Comparison of ENCODE assay signal across 12 cellular contexts in genomic region chr2:101204400-101205095, GRCh38. TPM values are rescaled to one million over a fixed set of nuclear protein-coding genes. Genes with fewer than 3 reads are reported as not detected.
DNase-seq lines count a peak whose midpoint lies in the region; ATAC-seq and TF ChIP-seq lines count a peak whose summit lies in the region.
"Had no signal": no experiment of that assay in that cellular context is flagged by ENCODE, and none has a peak within 500 bp of the region (broad histone marks: within the 10 kb centered on the region; RNA-seq: fewer than 3 reads in every experiment).

No MANE protein-coding gene starts in this region.

- TF ChIP-seq POLR2A in lower leg skin (IDR thresholded peaks at IDR 0.05), result no peak

- intact Hi-C loops in tibial artery (cut with DNase I; ENCODE audit: low total_unique reads), result no loop called here
- intact Hi-C loops in lower leg skin (cut with DNase I; ENCODE audit: low total_unique reads), result no loop called here

- H3K27ac ChIP-seq in tibial artery, result no peak overlapping the region
- H3K27ac ChIP-seq: psoas muscle had no signal

- peaks cover 2% of the 10 kb centered on the region for H3K27me3 Mint-ChIP-seq in HFFc6 (ENCODE audit: insufficient read depth)
- no peaks in the 10 kb centered on the region for H3K27me3 Mint-ChIP-seq in activated naive CD8-positive, alpha-beta T cell
- H3K27me3 Mint-ChIP-seq in nephron (ENCODE audit: low read depth), result no peaks in the 10 kb centered on the region

- H3K4me1 Mint-ChIP-seq in HFFc6 (ENCODE audit: low read depth) (peaks cover 25% of the 10 kb centered on the region), nephron (peaks cover 9% of the 10 kb centered on the region)
- peaks cover 9% of the 10 kb centered on the region for H3K4me1 Mint-ChIP-seq in activated naive CD8-positive, alpha-beta T cell (ENCODE audit: low read depth)

- H3K27ac Mint-ChIP-seq in HFFc6 (peak overlapping the region; percentile 65; the same call in 1 of the 2 replicates), nephron (peak overlapping the region in 2 of 3 experiments; percentile 9 to 69)
- no peak overlapping the region for H3K27ac Mint-ChIP-seq in activated naive CD8-positive, alpha-beta T cell

- H3K36me3 Mint-ChIP-seq in HFFc6 (ENCODE audit: low read depth) (0 out of 2 replicates have a peak, but pooled peaks cover under 1% of the 10 kb centered on the region), nephron (ENCODE audit: low read depth) (peaks cover 1% of the 10 kb centered on the region)
- H3K36me3 Mint-ChIP-seq in activated naive CD8-positive, alpha-beta T cell, result no peaks in the 10 kb centered on the region

- peak; percentile 38 for DNase-seq in SIG-M5 treated with dmso at 0.1 percent for 504 hours (lab: John Stamatoyannopoulos, UW; ENCODE audit: unreplicated experiment)
- DNase-seq in SIG-M5 (lab: John Stamatoyannopoulos, UW), result no peak
- DNase-seq in HFFc6, result no peak
- no peak for DNase-seq in tibial artery
- DNase-seq in lower leg skin (ENCODE audit: low spot score in 2 of 2), result no peak
- DNase-seq: activated gamma-delta T cell treated with Interleukin-2 at 50 U/mL for 16 hours, left colon, NCI-H187 treated with DMSO at 0.1 percent for 48 hours, psoas muscle had no signal

- 86 to 91% methylated on average over 4 of the region's 4 CpGs for WGBS in lower leg skin, 2 donors

- H3K4me3 ChIP-seq in tibial artery (no peak overlapping the region), lower leg skin (ENCODE audit: low read depth, poor library complexity, severe bottlenecking) (no peak overlapping the region)

- H3K4me1 ChIP-seq in tibial artery, result peaks cover 0 to 10% (median 4%) of the 10 kb centered on the region in 4 donors

- no peaks in the 10 kb centered on the region for H3K9me3 ChIP-seq in tibial artery

- H3K9me3 Mint-ChIP-seq in HFFc6, result no peaks in the 10 kb centered on the region
- peaks cover 1% of the 10 kb centered on the region for H3K9me3 Mint-ChIP-seq in activated naive CD8-positive, alpha-beta T cell (ENCODE audit: low read depth)
- peaks cover 9% of the 10 kb centered on the region for H3K9me3 Mint-ChIP-seq in nephron

- TF ChIP-seq CTCF in HFFc6 (IDR thresholded peaks at IDR 0.05) (peak; percentile 43), nephron (IDR thresholded peaks at IDR 0.05; ENCODE audit: unreplicated experiment in 3 of 3) (peak in 2 of 3 experiments; percentile 32 to 34), tibial artery (IDR thresholded peaks at IDR 0.05) (no peak), lower leg skin (IDR thresholded peaks at IDR 0.05) (no peak)

- ATAC-seq in GM21423 (IDR thresholded peaks at IDR 0.05; ENCODE audit: unreplicated experiment), result no peak

- H3K36me3 ChIP-seq in tibial artery, result no peaks in the 10 kb centered on the region

- peak overlapping the region; percentile 78 for H3K4me3 Mint-ChIP-seq in HFFc6
- H3K4me3 Mint-ChIP-seq in activated naive CD8-positive, alpha-beta T cell, result peak overlapping the region; percentile 14
- H3K4me3 Mint-ChIP-seq in nephron, result peak overlapping the region in 2 of 3 experiments; percentile 41 to 52

- no peaks in the 10 kb centered on the region for H3K27me3 ChIP-seq in tibial artery

RNA-seq across cellular contexts. Expression of gene CNOT11, which starts 48.1 kb away (rescaled TPM):
- total RNA-seq in HFFc6 (2021; fragmentation: NEBNext Ultra II Directional; extraction: Animal tissue kit (Norgen Biotek cat#: 25700)), result 10 to 100 TPM; 38.1 to 53.8 (median 43.0) TPM
- total RNA-seq in lower leg skin, result 10 to 100 TPM; 26.1 to 32.1 (median 28.7) TPM

RNA-seq across cellular contexts. Expression of gene TBC1D8, which starts 53.4 kb away (rescaled TPM):
- 1 to 10 TPM; 1.2 to 2.0 (median 1.5) TPM for total RNA-seq in HFFc6 (2021; fragmentation: NEBNext Ultra II Directional; extraction: Animal tissue kit (Norgen Biotek cat#: 25700))
- total RNA-seq in lower leg skin, result 100 to 1,000 TPM in 1 of 4 donors, 10 to 100 TPM in 3; 29.4 to 102 (median 46.1) TPM

Comparison
In these comparisons a context has a peak if more than half of its experiments do, and no peak if none do; other contexts are left out.
1. H3K4me3 Mint-ChIP-seq: peak in every context shown above with its lines; median percentile 78 in HFFc6; 46 in nephron; 14 in activated naive CD8-positive, alpha-beta T cell.
2. CTCF ChIP-seq: peak in HFFc6 (single experiment) and nephron (2 of 3); none in tibial artery (0 of 2) and lower leg skin (0 of 3).
3. RNA of gene TBC1D8, which starts 53.4 kb away (total RNA-seq): 29.4 to 102 TPM in lower leg skin; 1.2 to 2.0 TPM in HFFc6; every median in the first group is over 10 times any median in the second.